In genomic region chr1:86155807-86156561, GRCh38 we compare ENCODE assay signal across 9 cellular contexts. TPM values are rescaled to one million over a fixed set of nuclear protein-coding genes. Genes with fewer than 3 reads are reported as not detected.
DNase-seq lines count a peak whose midpoint lies in the region; ATAC-seq and TF ChIP-seq lines count a peak whose summit lies in the region.
"Had no signal": no experiment of that assay in that cellular context is flagged by ENCODE, and none has a peak within 500 bp of the region (broad histone marks: within the 10 kb centered on the region; RNA-seq: fewer than 3 reads in every experiment).

No MANE protein-coding gene starts in this region.

- no peak for TF ChIP-seq CTCF in IMR-90 (conservative IDR thresholded peaks at IDR 0.05; ENCODE audit: low read depth, low read length)
- no peak for TF ChIP-seq CTCF in lung (IDR thresholded peaks at IDR 0.05; ENCODE audit: control extremely low read depth, extremely low read depth)
- TF ChIP-seq CTCF in uterus (IDR thresholded peaks at IDR 0.05): no peak

- H3K14ac ChIP-seq in IMR-90 (replicated peaks; ENCODE audit: low read depth, low read length): peak overlapping the region; percentile 46

- H3K27ac ChIP-seq in IMR-90 (ENCODE audit: insufficient read depth, low read length): peak overlapping the region; percentile 83
- H3K27ac ChIP-seq in lung (ENCODE audit: low read depth in 1 of 2, low read length in 1 of 2): no peak overlapping the region
- H3K27ac ChIP-seq in uterus: peak overlapping the region in 1 of 2 donors; percentile 1
- H3K27ac ChIP-seq: adrenal gland had no signal

- no peaks in the 10 kb centered on the region for H4K20me1 ChIP-seq in IMR-90 (ENCODE audit: insufficient read depth, low read length)

- DNase-seq in AG20443 (ENCODE audit: low spot score) (peak; percentile 60), IMR-90 (peak; percentile 65), dermis blood vessel endothelial cell (peak; percentile 10), lung (ENCODE audit: low spot score) (peak; percentile 30), uterus (peak in 1 of 2 donors; percentile 14), NCI-H446 treated with DMSO at 0.1 percent for 48 hours (lab: John Stamatoyannopoulos, UW) (no peak)
- no peak for DNase-seq in stimulated activated CD4-positive, alpha-beta T cell treated with anti-CD3 and anti-CD28 coated beads, Interleukin-4, amount 100 ng/mL, for 1 hour

- H3K36me3 ChIP-seq in IMR-90 (ENCODE audit: control insufficient read depth, insufficient read depth, low read length): no peaks in the 10 kb centered on the region
- no peaks in the 10 kb centered on the region for H3K36me3 ChIP-seq in lung (ENCODE audit: control insufficient read depth in 2 of 2, insufficient read depth in 2 of 2, low read length in 2 of 2)
- no peaks in the 10 kb centered on the region for H3K36me3 ChIP-seq in uterus
- H3K36me3 ChIP-seq: adrenal gland had no signal

- H4K91ac ChIP-seq in IMR-90 (ENCODE audit: insufficient read depth, low read depth, low read length): peak overlapping the region; percentile 51

- H2BK120ac ChIP-seq in IMR-90 (ENCODE audit: low read depth, low read length): peak overlapping the region; percentile 93

- peak overlapping the region; percentile 88 for H3K56ac ChIP-seq in IMR-90 (ENCODE audit: extremely low read depth, insufficient read depth, low read length)

- H2BK5ac ChIP-seq in IMR-90 (ENCODE audit: low read depth, low read length, poor library complexity, severe bottlenecking): peak overlapping the region; percentile 60

- POLR2A ChIA-PET in IMR-90 (lab: Charles Lee; ENCODE audit: unreplicated experiment): interaction anchor here (1.2 kb wide), 1 partner anchor 11 kb away, joined by 5 read pairs; no protein-coding TSS in a partner anchor

- H2AK9ac ChIP-seq in IMR-90 (replicated peaks; ENCODE audit: low read depth, low read length, poor library complexity): peak overlapping the region; percentile 87

- peak overlapping the region; percentile 77 for H3K23ac ChIP-seq in IMR-90 (ENCODE audit: low read depth, low read length)

- in situ Hi-C loops in IMR-90 (cut with MboI; ENCODE audit: low sequenced_read_pairs): loop anchor here (10.0 kb wide), 1 partner anchor 59 kb away; no protein-coding TSS in a partner anchor

- peak overlapping the region; percentile 63 for H4K5ac ChIP-seq in IMR-90 (ENCODE audit: low read depth, low read length)

- peak overlapping the region; percentile 59 to 82 for H4K8ac ChIP-seq in IMR-90 (ENCODE audit: low read depth in 2 of 2, low read length in 2 of 2)

- no peaks in the 10 kb centered on the region for H3K27me3 ChIP-seq in IMR-90 (ENCODE audit: control insufficient read depth, insufficient read depth, low read length)
- no peaks in the 10 kb centered on the region for H3K27me3 ChIP-seq in lung (ENCODE audit: control insufficient read depth, insufficient read depth)
- H3K27me3 ChIP-seq in uterus: no peaks in the 10 kb centered on the region

- TF ChIP-seq POLR2A in IMR-90 (IDR thresholded peaks at IDR 0.05; ENCODE audit: low read depth, low read length) (0 out of 2 replicates have a peak, but pooled peaks have one; percentile 13), uterus (IDR thresholded peaks at IDR 0.05) (no peak)

- H3K4me2 ChIP-seq in IMR-90 (ENCODE audit: low read depth, low read length): peak overlapping the region; percentile 84

- peak overlapping the region; percentile 92 for H2AFZ ChIP-seq in IMR-90 (replicated peaks; ENCODE audit: low read length, poor library complexity)

- CTCF ChIA-PET in IMR-90 (lab: Yijun Ruan, JAX): interaction anchor here (0.8 kb wide), 1 partner anchor 888 kb away, joined by 3 read pairs; no protein-coding TSS in a partner anchor

- peak overlapping the region; percentile 37 for H3K4me3 ChIP-seq in IMR-90 (ENCODE audit: insufficient read depth, low read depth, low read length)
- H3K4me3 ChIP-seq in lung: no peak overlapping the region
- peak overlapping the region; percentile 26 to 31 for H3K4me3 ChIP-seq in uterus

- TF ChIP-seq RAD21 in IMR-90 (IDR thresholded peaks at IDR 0.05; ENCODE audit: low read length): no peak

- 0% methylated on average over 11 of the region's 40 CpGs; no CpG with 5 or more reads in 1 of the 2 experiments for WGBS in IMR-90 (ENCODE audit: extremely low coverage in 2 of 2, insufficient read length in 1 of 2), 2 experiments
- 1 to 2% methylated on average over 40 of the region's 40 CpGs for WGBS in lung, 2 donors

- peak overlapping the region; percentile 69; the same call in 2 of the 3 replicates for H2BK15ac ChIP-seq in IMR-90 (ENCODE audit: low read depth, low read length)

- ATAC-seq in IMR-90 (ENCODE audit: low read depth) (peak; percentile 50), lung (ENCODE audit: insufficient read depth, low FRiP score) (no peak), HG03025 (IDR thresholded peaks at IDR 0.05; ENCODE audit: low FRiP score, unreplicated experiment) (no peak)

- peaks cover 0 to 4% of the 10 kb centered on the region in 2 experiments; a peak in 1 of 4 replicates for H3K79me1 ChIP-seq in IMR-90 (ENCODE audit: low read depth in 1 of 2, low read length in 2 of 2)

- no peaks in the 10 kb centered on the region for H3K9me3 ChIP-seq in IMR-90 (ENCODE audit: control insufficient read depth, insufficient read depth, low read length)
- no peaks in the 10 kb centered on the region for H3K9me3 ChIP-seq in lung (ENCODE audit: control insufficient read depth in 2 of 2, insufficient read depth in 1 of 2, low read length in 1 of 2)
- H3K9me3 ChIP-seq in uterus: no peaks in the 10 kb centered on the region
- H3K9me3 ChIP-seq: adrenal gland had no signal

- H3K9me1 ChIP-seq in IMR-90 (ENCODE audit: insufficient read depth, low read length): peaks cover 9% of the 10 kb centered on the region; the same call in 1 of the 2 replicates

- peak overlapping the region; percentile 48 for H2BK20ac ChIP-seq in IMR-90 (ENCODE audit: low read depth, low read length)

- dilution Hi-C loops in IMR-90 (cut with HindIII; ENCODE audit: low sequenced_read_pairs, unreplicated experiment): no loop called here

- intact Hi-C loops in IMR-90 (cut with micrococcal nuclease): loop anchor here (5.0 kb wide), 1 partner anchor 449 kb away; the partner anchor contains the start of gene ZNHIT6
- intact Hi-C loops in uterus (cut with DNase I; ENCODE audit: low total_unique reads): no loop called here

- BruUV-seq in IMR-90 (replicated peaks; lab: Mats Ljungman, UMichigan): no TSS peak

- peak overlapping the region; percentile 75 for H3K18ac ChIP-seq in IMR-90 (ENCODE audit: low read depth, low read length)

- peak overlapping the region; percentile 94 for H2AK5ac ChIP-seq in IMR-90 (ENCODE audit: low read depth, low read length)

- H3K4ac ChIP-seq in IMR-90 (ENCODE audit: low read depth, low read length): peak overlapping the region; percentile 92

- H3K4me1 ChIP-seq in IMR-90 (ENCODE audit: control insufficient read depth, insufficient read depth, low read length) (peaks cover 22% of the 10 kb centered on the region), lung (ENCODE audit: control insufficient read depth in 2 of 2, insufficient read depth in 2 of 2, low read length in 2 of 2) (peaks cover 0 to 18% of the 10 kb centered on the region in 2 donors), uterus (peaks cover 0 to 12% of the 10 kb centered on the region in 2 donors)

- H3K9ac ChIP-seq in IMR-90 (ENCODE audit: low read depth, low read length): peak overlapping the region; percentile 70

TF ChIP-seq in IMR-90, 13 proteins besides CTCF, POLR2A, EP300 and RAD21:
- no peak for TF ChIP-seq CHD1 (IDR thresholded peaks at IDR 0.05; ENCODE audit: low read depth, low read length)
- TF ChIP-seq MAFK (IDR thresholded peaks at IDR 0.05; ENCODE audit: low read depth, low read length): no peak
- no peak for TF ChIP-seq BHLHE40 (IDR thresholded peaks at IDR 0.05; ENCODE audit: low read depth, low read length)
- TF ChIP-seq CEBPB (IDR thresholded peaks at IDR 0.05; ENCODE audit: low read depth, low read length): no peak
- TF ChIP-seq MXI1 (IDR thresholded peaks at IDR 0.05; ENCODE audit: borderline replicate concordance, low read depth, low read length): no peak

RNA-seq across cellular contexts. Expression of gene COL24A1, which starts 0.6 kb away (rescaled TPM):
- total RNA-seq in IMR-90 (2012; rRNA removed): 1.4 and 2.5 TPM in 2 replicates
- polyA plus RNA-seq in IMR-90 (2012; rRNA removed): 1.4 and 2.2 TPM in 2 replicates
- 0.28 and 0.66 TPM in 2 replicates for polyA plus RNA-seq in IMR-90 (2012; cell fraction: cytosol; rRNA removed)
- polyA plus RNA-seq in IMR-90 (2012; cell fraction: nucleus; rRNA removed; ENCODE audit: low replicate concordance): 2.2 and 6.9 TPM in 2 replicates
- total RNA-seq in dermis blood vessel endothelial cell: not detected in 2 replicates
- 10 to 100 TPM in 1 of 2 donors, under 1 TPM in 1; 0.92 to 16.7 TPM for total RNA-seq in lung
- under 1 TPM; 0.33 to 0.41 TPM for polyA plus RNA-seq in lung
- 1 to 10 TPM in 1 of 4 donors, under 1 TPM in 1, not detected in 2; 0.37 to 9.1 TPM for total RNA-seq in uterus

Comparison
In these comparisons a context has a peak if more than half of its experiments do, and no peak if none do; other contexts are left out.
1. DNase-seq: peak in AG20443 (single experiment), IMR-90 (single experiment), dermis blood vessel endothelial cell (single experiment) and lung (single experiment); none in NCI-H446 treated with DMSO at 0.1 percent for 48 hours (single experiment) and stimulated activated CD4-positive, alpha-beta T cell treated with anti-CD3 and anti-CD28 coated beads, Interleukin-4, amount 100 ng/mL, for 1 hour (single experiment).